Comparison of ENCODE assay signal across 1 cellular context in the genomic region with DNA sequence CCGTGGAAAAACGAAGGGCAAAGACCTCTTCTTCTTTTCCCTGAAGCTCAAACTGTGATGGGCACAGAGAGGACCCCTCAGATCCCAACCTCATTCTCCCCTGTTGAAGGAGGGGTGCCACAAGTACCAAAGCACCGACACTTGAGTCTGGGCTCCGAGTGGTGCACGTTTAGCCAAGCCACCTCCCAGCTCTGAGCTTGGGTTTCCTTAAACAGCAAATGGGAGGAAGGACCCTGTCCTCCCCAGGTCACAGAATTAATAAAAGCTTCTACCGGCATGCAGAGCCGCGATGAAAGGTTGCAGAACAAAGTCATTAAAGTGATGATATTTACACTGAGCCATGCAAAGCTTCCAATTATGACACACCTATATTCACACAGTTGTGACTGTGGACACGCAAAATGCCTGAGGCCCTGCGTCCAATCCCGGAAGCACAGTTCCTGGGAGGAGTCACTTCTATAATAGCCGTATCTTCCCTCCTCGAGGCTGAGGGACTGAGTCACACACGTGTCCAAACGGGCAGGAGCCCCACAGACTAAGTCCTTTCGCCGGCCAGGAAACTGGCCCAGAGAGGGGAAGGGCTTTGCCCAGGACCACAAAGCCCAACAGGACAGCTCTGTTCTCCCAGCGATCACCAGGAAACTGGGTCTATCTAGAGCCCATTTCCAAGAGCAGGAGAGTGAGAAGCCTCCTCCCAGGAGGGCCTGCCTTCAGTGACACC.
TF ChIP-seq lines count a peak whose summit lies in the region.

No MANE protein-coding gene starts in this region.

TF ChIP-seq in HEK293, 187 proteins besides CTCF, POLR2A, EP300 and RAD21 (continued from another document):
- TF ChIP-seq SALL2 (tag by site-specific recombination; IDR thresholded peaks at IDR 0.05; ENCODE audit: borderline replicate concordance) (no peak), ZNF571 (tag by site-specific recombination; IDR thresholded peaks at IDR 0.05) (no peak), ZNF19 (tag by site-specific recombination; IDR thresholded peaks at IDR 0.05; ENCODE audit: low read depth) (no peak), GLIS2 (tag by site-specific recombination; IDR thresholded peaks at IDR 0.05) (no peak), KLF8 (tag by site-specific recombination; IDR thresholded peaks at IDR 0.05) (peak; percentile 48; the same call in 1 of the 2 replicates), ZNF2 (tag by site-specific recombination; IDR thresholded peaks at IDR 0.05) (no peak), KLF7 (tag by site-specific recombination; IDR thresholded peaks at IDR 0.05; ENCODE audit: borderline replicate concordance) (no peak), KLF1 (tag by site-specific recombination; IDR thresholded peaks at IDR 0.05) (0 out of 2 replicates have a peak, but pooled peaks have one; percentile 34), KLF9 (tag by site-specific recombination; IDR thresholded peaks at IDR 0.05; ENCODE audit: low read depth) (no peak; the same call in none of the 2 replicates), ZNF341 (tag by site-specific recombination; IDR thresholded peaks at IDR 0.05; ENCODE audit: low read depth) (peak; percentile 61), ZNF202 (tag by site-specific recombination; IDR thresholded peaks at IDR 0.05; ENCODE audit: borderline replicate concordance) (no peak), HOXD13 (CRISPR knock-in tag; IDR thresholded peaks at IDR 0.05; ENCODE audit: borderline replicate concordance) (no peak), ZNF514 (tag by site-specific recombination; IDR thresholded peaks at IDR 0.05) (no peak), KLF10 (tag by site-specific recombination; IDR thresholded peaks at IDR 0.05) (peak; percentile 70), ZNF302 (tag by site-specific recombination; IDR thresholded peaks at IDR 0.05; ENCODE audit: low read depth) (no peak), ZNF768 (tag by site-specific recombination; IDR thresholded peaks at IDR 0.05) (peak; percentile 95; the same call in 1 of the 2 replicates)
- TF ChIP-seq, protein P1, sequence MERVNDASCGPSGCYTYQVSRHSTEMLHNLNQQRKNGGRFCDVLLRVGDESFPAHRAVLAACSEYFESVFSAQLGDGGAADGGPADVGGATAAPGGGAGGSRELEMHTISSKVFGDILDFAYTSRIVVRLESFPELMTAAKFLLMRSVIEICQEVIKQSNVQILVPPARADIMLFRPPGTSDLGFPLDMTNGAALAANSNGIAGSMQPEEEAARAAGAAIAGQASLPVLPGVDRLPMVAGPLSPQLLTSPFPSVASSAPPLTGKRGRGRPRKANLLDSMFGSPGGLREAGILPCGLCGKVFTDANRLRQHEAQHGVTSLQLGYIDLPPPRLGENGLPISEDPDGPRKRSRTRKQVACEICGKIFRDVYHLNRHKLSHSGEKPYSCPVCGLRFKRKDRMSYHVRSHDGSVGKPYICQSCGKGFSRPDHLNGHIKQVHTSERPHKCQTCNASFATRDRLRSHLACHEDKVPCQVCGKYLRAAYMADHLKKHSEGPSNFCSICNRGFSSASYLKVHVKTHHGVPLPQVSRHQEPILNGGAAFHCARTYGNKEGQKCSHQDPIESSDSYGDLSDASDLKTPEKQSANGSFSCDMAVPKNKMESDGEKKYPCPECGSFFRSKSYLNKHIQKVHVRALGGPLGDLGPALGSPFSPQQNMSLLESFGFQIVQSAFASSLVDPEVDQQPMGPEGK (tag by site-specific recombination; IDR thresholded peaks at IDR 0.05): peak; percentile 52
- TF ChIP-seq, protein P2, sequence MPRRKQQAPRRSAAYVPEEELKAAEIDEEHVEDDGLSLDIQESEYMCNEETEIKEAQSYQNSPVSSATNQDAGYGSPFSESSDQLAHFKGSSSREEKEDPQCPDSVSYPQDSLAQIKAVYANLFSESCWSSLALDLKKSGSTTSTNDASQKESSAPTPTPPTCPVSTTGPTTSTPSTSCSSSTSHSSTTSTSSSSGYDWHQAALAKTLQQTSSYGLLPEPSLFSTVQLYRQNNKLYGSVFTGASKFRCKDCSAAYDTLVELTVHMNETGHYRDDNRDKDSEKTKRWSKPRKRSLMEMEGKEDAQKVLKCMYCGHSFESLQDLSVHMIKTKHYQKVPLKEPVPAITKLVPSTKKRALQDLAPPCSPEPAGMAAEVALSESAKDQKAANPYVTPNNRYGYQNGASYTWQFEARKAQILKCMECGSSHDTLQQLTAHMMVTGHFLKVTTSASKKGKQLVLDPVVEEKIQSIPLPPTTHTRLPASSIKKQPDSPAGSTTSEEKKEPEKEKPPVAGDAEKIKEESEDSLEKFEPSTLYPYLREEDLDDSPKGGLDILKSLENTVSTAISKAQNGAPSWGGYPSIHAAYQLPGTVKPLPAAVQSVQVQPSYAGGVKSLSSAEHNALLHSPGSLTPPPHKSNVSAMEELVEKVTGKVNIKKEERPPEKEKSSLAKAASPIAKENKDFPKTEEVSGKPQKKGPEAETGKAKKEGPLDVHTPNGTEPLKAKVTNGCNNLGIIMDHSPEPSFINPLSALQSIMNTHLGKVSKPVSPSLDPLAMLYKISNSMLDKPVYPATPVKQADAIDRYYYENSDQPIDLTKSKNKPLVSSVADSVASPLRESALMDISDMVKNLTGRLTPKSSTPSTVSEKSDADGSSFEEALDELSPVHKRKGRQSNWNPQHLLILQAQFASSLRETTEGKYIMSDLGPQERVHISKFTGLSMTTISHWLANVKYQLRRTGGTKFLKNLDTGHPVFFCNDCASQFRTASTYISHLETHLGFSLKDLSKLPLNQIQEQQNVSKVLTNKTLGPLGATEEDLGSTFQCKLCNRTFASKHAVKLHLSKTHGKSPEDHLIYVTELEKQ (tag by site-specific recombination; IDR thresholded peaks at IDR 0.05; ENCODE audit: borderline replicate concordance): no peak
- TF ChIP-seq, protein P3, sequence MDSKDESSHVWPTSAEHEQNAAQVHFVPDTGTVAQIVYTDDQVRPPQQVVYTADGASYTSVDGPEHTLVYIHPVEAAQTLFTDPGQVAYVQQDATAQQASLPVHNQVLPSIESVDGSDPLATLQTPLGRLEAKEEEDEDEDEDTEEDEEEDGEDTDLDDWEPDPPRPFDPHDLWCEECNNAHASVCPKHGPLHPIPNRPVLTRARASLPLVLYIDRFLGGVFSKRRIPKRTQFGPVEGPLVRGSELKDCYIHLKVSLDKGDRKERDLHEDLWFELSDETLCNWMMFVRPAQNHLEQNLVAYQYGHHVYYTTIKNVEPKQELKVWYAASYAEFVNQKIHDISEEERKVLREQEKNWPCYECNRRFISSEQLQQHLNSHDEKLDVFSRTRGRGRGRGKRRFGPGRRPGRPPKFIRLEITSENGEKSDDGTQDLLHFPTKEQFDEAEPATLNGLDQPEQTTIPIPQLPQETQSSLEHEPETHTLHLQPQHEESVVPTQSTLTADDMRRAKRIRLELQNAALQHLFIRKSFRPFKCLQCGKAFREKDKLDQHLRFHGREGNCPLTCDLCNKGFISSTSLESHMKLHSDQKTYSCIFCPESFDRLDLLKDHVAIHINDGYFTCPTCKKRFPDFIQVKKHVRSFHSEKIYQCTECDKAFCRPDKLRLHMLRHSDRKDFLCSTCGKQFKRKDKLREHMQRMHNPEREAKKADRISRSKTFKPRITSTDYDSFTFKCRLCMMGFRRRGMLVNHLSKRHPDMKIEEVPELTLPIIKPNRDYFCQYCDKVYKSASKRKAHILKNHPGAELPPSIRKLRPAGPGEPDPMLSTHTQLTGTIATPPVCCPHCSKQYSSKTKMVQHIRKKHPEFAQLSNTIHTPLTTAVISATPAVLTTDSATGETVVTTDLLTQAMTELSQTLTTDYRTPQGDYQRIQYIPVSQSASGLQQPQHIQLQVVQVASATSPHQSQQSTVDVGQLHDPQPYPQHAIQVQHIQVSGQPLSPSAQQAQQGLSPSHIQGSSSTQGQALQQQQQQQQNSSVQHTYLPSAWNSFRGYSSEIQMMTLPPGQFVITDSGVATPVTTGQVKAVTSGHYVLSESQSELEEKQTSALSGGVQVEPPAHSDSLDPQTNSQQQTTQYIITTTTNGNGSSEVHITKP (tag by site-specific recombination; IDR thresholded peaks at IDR 0.05): peak; percentile 78
- TF ChIP-seq, protein P4, sequence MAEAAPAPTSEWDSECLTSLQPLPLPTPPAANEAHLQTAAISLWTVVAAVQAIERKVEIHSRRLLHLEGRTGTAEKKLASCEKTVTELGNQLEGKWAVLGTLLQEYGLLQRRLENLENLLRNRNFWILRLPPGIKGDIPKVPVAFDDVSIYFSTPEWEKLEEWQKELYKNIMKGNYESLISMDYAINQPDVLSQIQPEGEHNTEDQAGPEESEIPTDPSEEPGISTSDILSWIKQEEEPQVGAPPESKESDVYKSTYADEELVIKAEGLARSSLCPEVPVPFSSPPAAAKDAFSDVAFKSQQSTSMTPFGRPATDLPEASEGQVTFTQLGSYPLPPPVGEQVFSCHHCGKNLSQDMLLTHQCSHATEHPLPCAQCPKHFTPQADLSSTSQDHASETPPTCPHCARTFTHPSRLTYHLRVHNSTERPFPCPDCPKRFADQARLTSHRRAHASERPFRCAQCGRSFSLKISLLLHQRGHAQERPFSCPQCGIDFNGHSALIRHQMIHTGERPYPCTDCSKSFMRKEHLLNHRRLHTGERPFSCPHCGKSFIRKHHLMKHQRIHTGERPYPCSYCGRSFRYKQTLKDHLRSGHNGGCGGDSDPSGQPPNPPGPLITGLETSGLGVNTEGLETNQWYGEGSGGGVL (tag by site-specific recombination; IDR thresholded peaks at IDR 0.05): no peak
- TF ChIP-seq, protein P5, sequence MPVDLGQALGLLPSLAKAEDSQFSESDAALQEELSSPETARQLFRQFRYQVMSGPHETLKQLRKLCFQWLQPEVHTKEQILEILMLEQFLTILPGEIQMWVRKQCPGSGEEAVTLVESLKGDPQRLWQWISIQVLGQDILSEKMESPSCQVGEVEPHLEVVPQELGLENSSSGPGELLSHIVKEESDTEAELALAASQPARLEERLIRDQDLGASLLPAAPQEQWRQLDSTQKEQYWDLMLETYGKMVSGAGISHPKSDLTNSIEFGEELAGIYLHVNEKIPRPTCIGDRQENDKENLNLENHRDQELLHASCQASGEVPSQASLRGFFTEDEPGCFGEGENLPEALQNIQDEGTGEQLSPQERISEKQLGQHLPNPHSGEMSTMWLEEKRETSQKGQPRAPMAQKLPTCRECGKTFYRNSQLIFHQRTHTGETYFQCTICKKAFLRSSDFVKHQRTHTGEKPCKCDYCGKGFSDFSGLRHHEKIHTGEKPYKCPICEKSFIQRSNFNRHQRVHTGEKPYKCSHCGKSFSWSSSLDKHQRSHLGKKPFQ (tag by site-specific recombination; IDR thresholded peaks at IDR 0.05): peak; percentile 70
- TF ChIP-seq, protein P6, sequence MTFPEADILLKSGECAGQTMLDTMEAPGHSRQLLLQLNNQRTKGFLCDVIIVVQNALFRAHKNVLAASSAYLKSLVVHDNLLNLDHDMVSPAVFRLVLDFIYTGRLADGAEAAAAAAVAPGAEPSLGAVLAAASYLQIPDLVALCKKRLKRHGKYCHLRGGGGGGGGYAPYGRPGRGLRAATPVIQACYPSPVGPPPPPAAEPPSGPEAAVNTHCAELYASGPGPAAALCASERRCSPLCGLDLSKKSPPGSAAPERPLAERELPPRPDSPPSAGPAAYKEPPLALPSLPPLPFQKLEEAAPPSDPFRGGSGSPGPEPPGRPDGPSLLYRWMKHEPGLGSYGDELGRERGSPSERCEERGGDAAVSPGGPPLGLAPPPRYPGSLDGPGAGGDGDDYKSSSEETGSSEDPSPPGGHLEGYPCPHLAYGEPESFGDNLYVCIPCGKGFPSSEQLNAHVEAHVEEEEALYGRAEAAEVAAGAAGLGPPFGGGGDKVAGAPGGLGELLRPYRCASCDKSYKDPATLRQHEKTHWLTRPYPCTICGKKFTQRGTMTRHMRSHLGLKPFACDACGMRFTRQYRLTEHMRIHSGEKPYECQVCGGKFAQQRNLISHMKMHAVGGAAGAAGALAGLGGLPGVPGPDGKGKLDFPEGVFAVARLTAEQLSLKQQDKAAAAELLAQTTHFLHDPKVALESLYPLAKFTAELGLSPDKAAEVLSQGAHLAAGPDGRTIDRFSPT (tag by site-specific recombination; IDR thresholded peaks at IDR 0.05): no peak
- TF ChIP-seq, protein P7, sequence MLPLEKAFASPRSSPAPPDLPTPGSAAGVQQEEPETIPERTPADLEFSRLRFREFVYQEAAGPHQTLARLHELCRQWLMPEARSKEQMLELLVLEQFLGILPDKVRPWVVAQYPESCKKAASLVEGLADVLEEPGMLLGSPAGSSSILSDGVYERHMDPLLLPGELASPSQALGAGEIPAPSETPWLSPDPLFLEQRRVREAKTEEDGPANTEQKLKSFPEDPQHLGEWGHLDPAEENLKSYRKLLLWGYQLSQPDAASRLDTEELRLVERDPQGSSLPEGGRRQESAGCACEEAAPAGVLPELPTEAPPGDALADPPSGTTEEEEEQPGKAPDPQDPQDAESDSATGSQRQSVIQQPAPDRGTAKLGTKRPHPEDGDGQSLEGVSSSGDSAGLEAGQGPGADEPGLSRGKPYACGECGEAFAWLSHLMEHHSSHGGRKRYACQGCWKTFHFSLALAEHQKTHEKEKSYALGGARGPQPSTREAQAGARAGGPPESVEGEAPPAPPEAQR (tag by site-specific recombination; IDR thresholded peaks at IDR 0.05): no peak
